ENCODE assay signal across 9 cellular contexts in genomic region chr1:224499204-224499603, GRCh38.
A peak's percentile ranks its signal among the peaks of the same experiment; 100 is the strongest.
DNase-seq lines count a peak whose midpoint lies in the region; ATAC-seq and TF ChIP-seq lines count a peak whose summit lies in the region.
"Had no signal": no experiment of that assay in that cellular context is flagged by ENCODE, and none has a peak within 500 bp of the region (broad histone marks: within the 10 kb centered on the region; RNA-seq: fewer than 3 reads in every experiment).

No MANE protein-coding gene starts in this region.

- intact Hi-C loops in adrenal gland (cut with DNase I) = no loop called here

- no peak for ATAC-seq in HG02884 (IDR thresholded peaks at IDR 0.05; ENCODE audit: unreplicated experiment)
- ATAC-seq in stimulated activated memory B cell treated with anti-CD40 and anti-IgM and Interleukin-4, amounts not matched to agents 10 μg/mL and 1 μg/mL and 100 μg/mL, for 72 hours = no peak

- H3K4me1 Mint-ChIP-seq in stimulated activated memory B cell treated with anti-CD40 and anti-IgM and Interleukin-4, amounts not matched to agents 10 μg/mL and 1 μg/mL and 100 μg/mL, for 72 hours = peaks cover 46% of the 10 kb centered on the region

- H3K4me3 Mint-ChIP-seq in stimulated activated memory B cell treated with anti-CD40 and anti-IgM and Interleukin-4, amounts not matched to agents 10 μg/mL and 1 μg/mL and 100 μg/mL, for 72 hours = no peak overlapping the region

- CTCF ChIA-PET in AG04450 (lab: Charles Lee) = interaction anchor here (0.8 to 2.7 kb wide), 5 partner anchors 10 to 396 kb away, joined by 3 to 26 read pairs (median 3); no protein-coding TSS in a partner anchor

- no peaks in the 10 kb centered on the region for H3K36me3 ChIP-seq in adrenal gland (replicated peaks in 1 of 2)
- no peaks in the 10 kb centered on the region for H3K36me3 ChIP-seq in HAP-1 (replicated peaks)

- H3K4me1 ChIP-seq in adrenal gland (replicated peaks in 1 of 2) = peaks cover 21 to 43% of the 10 kb centered on the region in 2 donors
- H3K4me1 ChIP-seq in HAP-1 = peaks cover 48% of the 10 kb centered on the region

- H3K27me3 ChIP-seq in AG04450 (ENCODE audit: control insufficient read depth, insufficient read depth, low read length) (no peaks in the 10 kb centered on the region), adrenal gland (no peaks in the 10 kb centered on the region), HAP-1 (ENCODE audit: low read depth) (no peaks in the 10 kb centered on the region)

- H3K4me3 ChIP-seq in AG04450 (ENCODE audit: low read depth, low read length) (no peak overlapping the region), adrenal gland (no peak overlapping the region), HAP-1 (no peak overlapping the region)

- peaks cover 5% of the 10 kb centered on the region for H3K9me3 Mint-ChIP-seq in stimulated activated memory B cell treated with anti-CD40 and anti-IgM and Interleukin-4, amounts not matched to agents 10 μg/mL and 1 μg/mL and 100 μg/mL, for 72 hours

- peak overlapping the region; percentile 86 for H3K27ac ChIP-seq in AG04450 (ENCODE audit: low read depth, low read length)
- peak overlapping the region in 4 of 5 donors; percentile 43 to 79 (median 70) for H3K27ac ChIP-seq in adrenal gland

- 49 to 65% (median 60%) methylated on average over 2 of the region's 2 CpGs for WGBS in adrenal gland, 4 donors

- no peak overlapping the region for H3K27ac Mint-ChIP-seq in stimulated activated memory B cell treated with anti-CD40 and anti-IgM and Interleukin-4, amounts not matched to agents 10 μg/mL and 1 μg/mL and 100 μg/mL, for 72 hours

- DNase-seq in AG04450 (ENCODE audit: low read depth, low spot score) (no peak), HS-27A (ENCODE audit: low read depth) (peak; percentile 15), adrenal gland (no peak), kidney glomerular epithelial cell (lab: John Stamatoyannopoulos, UW) (peak; percentile 30), HAP-1 (ENCODE audit: low spot score in 2 of 2) (no peak), SHP77 treated with DMSO at 0.1 percent for 48 hours (lab: John Stamatoyannopoulos, UW) (no peak)
- DNase-seq: foreskin melanocyte had no signal

- TF ChIP-seq CTCF in AG04450 (IDR thresholded peaks at IDR 0.05; ENCODE audit: low read depth, low read length) = no peak
- TF ChIP-seq CTCF in adrenal gland (IDR thresholded peaks at IDR 0.05) = no peak

- H3K9me3 ChIP-seq in AG04450 (ENCODE audit: control insufficient read depth, insufficient read depth, low read length) (no peaks in the 10 kb centered on the region), adrenal gland (replicated peaks in 1 of 3) (no peaks in the 10 kb centered on the region), HAP-1 (no peaks in the 10 kb centered on the region; the same call in 1 of the 2 replicates)

- in situ Hi-C loops in HAP-1 (cut with MboI; ENCODE audit: low sequenced_read_pairs) = no loop called here

- H3K36me3 Mint-ChIP-seq in stimulated activated memory B cell treated with anti-CD40 and anti-IgM and Interleukin-4, amounts not matched to agents 10 μg/mL and 1 μg/mL and 100 μg/mL, for 72 hours = peaks cover 12% of the 10 kb centered on the region

- no peaks in the 10 kb centered on the region for H3K27me3 Mint-ChIP-seq in stimulated activated memory B cell treated with anti-CD40 and anti-IgM and Interleukin-4, amounts not matched to agents 10 μg/mL and 1 μg/mL and 100 μg/mL, for 72 hours

- TF ChIP-seq POLR2A in adrenal gland (IDR thresholded peaks at IDR 0.05) = no peak

- POLR2A ChIA-PET in AG04450 (lab: Yijun Ruan, JAX) = interaction anchor here (0.7 to 1.3 kb wide), 5 partner anchors 10 to 94 kb away, joined by 3 to 4 read pairs (median 3); partner anchors contain the start of gene WDR26

Comparison
In these comparisons a context has a peak if more than half of its experiments do, and no peak if none do; other contexts are left out.
1. DNase-seq: peak in HS-27A (single experiment) and kidney glomerular epithelial cell (single experiment); none in AG04450 (single experiment), adrenal gland (0 of 7), HAP-1 (0 of 2) and SHP77 treated with DMSO at 0.1 percent for 48 hours (single experiment).